In the genomic region with DNA sequence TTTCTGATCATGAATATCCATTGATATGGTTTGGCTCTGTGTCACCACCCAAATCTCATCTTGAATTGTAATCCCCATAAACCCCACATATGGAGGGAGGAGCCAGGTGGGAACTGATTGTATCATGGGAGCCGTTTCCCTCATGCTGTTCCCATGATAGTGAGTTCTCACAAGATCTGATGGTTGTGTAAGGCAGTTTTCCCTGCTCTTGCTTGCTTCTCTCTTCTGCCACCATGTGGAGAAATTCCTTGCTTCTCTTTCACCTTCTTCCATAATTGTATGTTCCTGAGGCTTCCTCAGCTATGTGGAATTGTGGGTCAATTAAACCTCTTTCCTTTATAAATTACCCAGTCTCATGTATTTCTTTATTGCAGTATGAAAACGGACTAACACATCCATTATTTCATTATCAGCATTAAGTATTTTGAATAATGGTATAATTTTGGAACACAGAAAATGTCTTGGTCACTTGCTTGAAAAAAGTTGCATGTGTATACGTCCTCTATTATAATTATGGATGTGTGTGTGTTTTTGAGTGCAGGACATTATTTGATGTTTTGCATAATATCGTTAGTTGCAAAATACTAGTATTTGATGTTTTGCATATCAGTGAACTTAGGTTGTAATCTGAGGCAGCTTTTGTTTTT, we compare ENCODE assay signal across 10 cellular contexts.
DNase-seq lines count a peak whose midpoint lies in the region; ATAC-seq and TF ChIP-seq lines count a peak whose summit lies in the region.
"Had no signal": no experiment of that assay in that cellular context is flagged by ENCODE, and none has a peak within 500 bp of the region (broad histone marks: within the 10 kb centered on the region; RNA-seq: fewer than 3 reads in every experiment).

No MANE protein-coding gene starts in this region.

- no peaks in the 10 kb centered on the region for H3K27me3 ChIP-seq in Loucy (ENCODE audit: insufficient read depth, low read length, poor library complexity, severe bottlenecking)
- H3K27me3 ChIP-seq in mesenchymal stem cell (ENCODE audit: control insufficient read depth in 1 of 2, insufficient read depth in 1 of 2, low read length in 2 of 2) = no peaks in the 10 kb centered on the region
- H3K27me3 ChIP-seq in naive thymus-derived CD4-positive, alpha-beta T cell (ENCODE audit: control insufficient read depth in 2 of 2, insufficient read depth in 2 of 2, low read length in 2 of 2) = no peaks in the 10 kb centered on the region

- WGBS in mesenchymal stem cell = 95% methylated on average over 2 of the region's 4 CpGs

- H3K36me3 ChIP-seq in Loucy (ENCODE audit: insufficient read depth, low read length) = no peaks in the 10 kb centered on the region
- H3K36me3 ChIP-seq in mesenchymal stem cell (ENCODE audit: control insufficient read depth in 1 of 2, insufficient read depth in 2 of 2, low read depth in 1 of 2, low read length in 2 of 2) = no peaks in the 10 kb centered on the region
- no peaks in the 10 kb centered on the region for H3K36me3 ChIP-seq in naive thymus-derived CD4-positive, alpha-beta T cell (ENCODE audit: control insufficient read depth in 2 of 3, insufficient read depth in 3 of 3, low read length in 3 of 3)

- no peak overlapping the region for H3K18ac ChIP-seq in mesenchymal stem cell (ENCODE audit: low read depth in 1 of 2, low read length in 2 of 2)

- H3K9me3 Mint-ChIP-seq in brain = peaks cover 0 to 5% (median 0%) of the 10 kb centered on the region in 5 experiments
- peaks cover 0 to 16% (median 3%) of the 10 kb centered on the region in 11 donors for H3K9me3 Mint-ChIP-seq in naive thymus-derived CD4-positive, alpha-beta T cell

- H3K4me3 ChIP-seq in Loucy (ENCODE audit: low read length, poor library complexity, severe bottlenecking) = no peak overlapping the region
- H3K4me3 ChIP-seq in mesenchymal stem cell (ENCODE audit: insufficient read depth in 1 of 2, low read depth in 1 of 2, low read length in 2 of 2) = no peak overlapping the region
- no peak overlapping the region for H3K4me3 ChIP-seq in naive thymus-derived CD4-positive, alpha-beta T cell (ENCODE audit: low read length)

- no peak overlapping the region for H2BK5ac ChIP-seq in mesenchymal stem cell (ENCODE audit: low read depth, low read length, poor library complexity, severe bottlenecking)

- H2BK12ac ChIP-seq in mesenchymal stem cell (ENCODE audit: low read length in 2 of 2) = no peak overlapping the region

- H3K4me1 Mint-ChIP-seq in brain = no peaks in the 10 kb centered on the region
- no peaks in the 10 kb centered on the region for H3K4me1 Mint-ChIP-seq in naive thymus-derived CD4-positive, alpha-beta T cell
- H3K4me1 Mint-ChIP-seq: IgD-negative memory B cell had no signal

- H3K4me3 Mint-ChIP-seq in brain = no peak overlapping the region
- no peak overlapping the region for H3K4me3 Mint-ChIP-seq in naive thymus-derived CD4-positive, alpha-beta T cell
- H3K4me3 Mint-ChIP-seq: IgD-negative memory B cell had no signal

- H3K4me2 ChIP-seq in Loucy (ENCODE audit: low read depth, low read length, poor library complexity, severe bottlenecking) (no peak overlapping the region), mesenchymal stem cell (ENCODE audit: low read length, poor library complexity, severe bottlenecking) (no peak overlapping the region)

- H3K23ac ChIP-seq in mesenchymal stem cell (ENCODE audit: low read length in 2 of 2) = no peak overlapping the region

- no peak overlapping the region for H3K27ac Mint-ChIP-seq in brain
- no peak overlapping the region for H3K27ac Mint-ChIP-seq in naive thymus-derived CD4-positive, alpha-beta T cell
- H3K27ac Mint-ChIP-seq: IgD-negative memory B cell had no signal

- no peaks in the 10 kb centered on the region for H3K79me2 ChIP-seq in Loucy (ENCODE audit: insufficient read depth, low read length)

- CTCF ChIA-PET in naive thymus-derived CD4-positive, alpha-beta T cell (lab: Charles Lee) = no interaction called here

- peak; percentile 61 for TF ChIP-seq CTCF in Loucy (conservative IDR thresholded peaks at IDR 0.05; ENCODE audit: low read length)
- TF ChIP-seq CTCF in brain (conservative IDR thresholded peaks at IDR 0.05) = peak; percentile 43 to 52

- no peak overlapping the region for H3K27ac ChIP-seq in mesenchymal stem cell (ENCODE audit: low read length, poor library complexity, severe bottlenecking)
- H3K27ac ChIP-seq in naive thymus-derived CD4-positive, alpha-beta T cell (ENCODE audit: low read depth, low read length) = no peak overlapping the region

- intact Hi-C loops in naive thymus-derived CD4-positive, alpha-beta T cell (cut with micrococcal nuclease) = no loop called here

- H3K4ac ChIP-seq in mesenchymal stem cell (ENCODE audit: low read depth in 1 of 2, low read length in 2 of 2) = no peak overlapping the region

- no peak overlapping the region for H2BK120ac ChIP-seq in mesenchymal stem cell (ENCODE audit: low read depth, low read length)

- no peak for ATAC-seq in naive thymus-derived CD4-positive, alpha-beta T cell
- no peak for ATAC-seq in GM18519 (IDR thresholded peaks at IDR 0.05; ENCODE audit: low FRiP score, unreplicated experiment)

- H3K9me3 ChIP-seq in Loucy (ENCODE audit: insufficient read depth, low read depth, low read length) (0 out of 2 replicates have a peak, but pooled peaks cover 4% of the 10 kb centered on the region), mesenchymal stem cell (ENCODE audit: control insufficient read depth, low read length) (no peaks in the 10 kb centered on the region)
- H3K9me3 ChIP-seq in naive thymus-derived CD4-positive, alpha-beta T cell (ENCODE audit: control insufficient read depth in 2 of 3, low read length in 3 of 3) = no peaks in the 10 kb centered on the region

- POLR2A ChIA-PET in naive thymus-derived CD4-positive, alpha-beta T cell (lab: Charles Lee) = no interaction called here

- no peak overlapping the region for H3K14ac ChIP-seq in mesenchymal stem cell (ENCODE audit: low read length in 2 of 2)

- H3K9ac ChIP-seq in Loucy (ENCODE audit: low read depth, low read length, poor library complexity, severe bottlenecking) (no peak overlapping the region), mesenchymal stem cell (ENCODE audit: low read length) (no peak overlapping the region)

- no peaks in the 10 kb centered on the region for H4K20me1 ChIP-seq in Loucy (ENCODE audit: insufficient read depth, low read length, poor library complexity, severe bottlenecking)

- H3K4me1 ChIP-seq in Loucy (ENCODE audit: insufficient read depth, low read length, poor library complexity, severe bottlenecking) (peaks cover 3% of the 10 kb centered on the region), mesenchymal stem cell (ENCODE audit: control insufficient read depth, insufficient read depth, low read depth, low read length) (no peaks in the 10 kb centered on the region)
- no peaks in the 10 kb centered on the region for H3K4me1 ChIP-seq in naive thymus-derived CD4-positive, alpha-beta T cell (ENCODE audit: control insufficient read depth in 2 of 2, insufficient read depth in 2 of 2, low read length in 2 of 2)

- H3F3A ChIP-seq in Loucy (ENCODE audit: low read depth) = no peaks in the 10 kb centered on the region

- no peak overlapping the region for H4K91ac ChIP-seq in mesenchymal stem cell (ENCODE audit: low read length)

- no peaks in the 10 kb centered on the region for H3K9me2 ChIP-seq in Loucy (replicated peaks; ENCODE audit: low read depth, low read length)

- no peak overlapping the region for H4K8ac ChIP-seq in mesenchymal stem cell (ENCODE audit: low read length)

- H3K27me3 Mint-ChIP-seq in brain = peaks cover 4% of the 10 kb centered on the region
- no peaks in the 10 kb centered on the region for H3K27me3 Mint-ChIP-seq in naive thymus-derived CD4-positive, alpha-beta T cell
- H3K27me3 Mint-ChIP-seq: IgD-negative memory B cell had no signal

- H3K79me1 ChIP-seq in mesenchymal stem cell (replicated peaks; ENCODE audit: low read length, poor library complexity, severe bottlenecking) = no peaks in the 10 kb centered on the region

- no peak overlapping the region for H2BK15ac ChIP-seq in mesenchymal stem cell (ENCODE audit: low read depth, poor library complexity, severe bottlenecking)

- DNase-seq in Daoy (ENCODE audit: low read depth) (peak; percentile 6), mesenchymal stem cell (peak; percentile 62), DMS79 (lab: John Stamatoyannopoulos, UW) (no peak), AG08396 (ENCODE audit: low spot score) (no peak)
- no peak for DNase-seq in naive thymus-derived CD4-positive, alpha-beta T cell
- DNase-seq: stimulated activated CD4-positive, alpha-beta T cell treated with anti-CD3 and anti-CD28 coated beads, Interleukin-2, amount 100 ng/mL, for 48 hours had no signal

- H2AFZ ChIP-seq in Loucy (ENCODE audit: low read length) = no peak overlapping the region
- H2AFZ ChIP-seq in mesenchymal stem cell (ENCODE audit: low read depth, low read length) = no peak overlapping the region

- no peak overlapping the region for H2AK5ac ChIP-seq in mesenchymal stem cell (ENCODE audit: low read length, severe bottlenecking)

- no peaks in the 10 kb centered on the region for H3K36me3 Mint-ChIP-seq in brain
- H3K36me3 Mint-ChIP-seq in naive thymus-derived CD4-positive, alpha-beta T cell = peaks cover 0 to 5% (median 0%) of the 10 kb centered on the region in 5 donors
- H3K36me3 Mint-ChIP-seq: IgD-negative memory B cell had no signal

Comparison
In these comparisons a context has a peak if more than half of its experiments do, and no peak if none do; other contexts are left out.
1. DNase-seq: peak in Daoy (single experiment) and mesenchymal stem cell (single experiment); none in DMS79 (single experiment), naive thymus-derived CD4-positive, alpha-beta T cell (0 of 9) and AG08396 (single experiment).